ENCODE assay signal across 20 cellular contexts in genomic region chr7:119270644-119271043, GRCh38.
DNase-seq lines count a peak whose midpoint lies in the region; ATAC-seq and TF ChIP-seq lines count a peak whose summit lies in the region.
"Had no signal": no experiment of that assay in that cellular context is flagged by ENCODE, and none has a peak within 500 bp of the region (broad histone marks: within the 10 kb centered on the region; RNA-seq: fewer than 3 reads in every experiment).

No MANE protein-coding gene starts in this region.

- intact Hi-C loops in mammary epithelial cell (cut with micrococcal nuclease): loop anchor here (5.0 kb wide), 2 partner anchors 1002 to 1287 kb away; partner anchors contain the start of gene KCND2
- intact Hi-C loops in breast epithelium (cut with DNase I; ENCODE audit: low total_unique reads): no loop called here
- intact Hi-C loops in Calu3 (cut with micrococcal nuclease; ENCODE audit: unreplicated experiment): loop anchor here (1.0 to 10.0 kb wide), 5 partner anchors 212 to 1284 kb away; partner anchors contain the start of gene KCND2
- intact Hi-C loops in vagina (cut with DNase I): no loop called here

- no peak overlapping the region for H3K27ac Mint-ChIP-seq in Calu3 (ENCODE audit: unreplicated experiment)
- H3K27ac Mint-ChIP-seq: activated naive CD4-positive, alpha-beta T cell treated with anti-CD3 and anti-CD28 coated beads, Interleukin-2, amount 50 U/mL, for 24 hours; activated T-cell treated with anti-CD3 and anti-CD28 coated beads, Interleukin-2, amount 50 U/mL, for 72 hours; endodermal cell; memory B cell had no signal

- no peak overlapping the region for H3K9ac ChIP-seq in mammary epithelial cell (ENCODE audit: insufficient read depth, low read length)
- H3K9ac ChIP-seq in MM.1S (ENCODE audit: low read length): no peak overlapping the region

- in situ Hi-C loops in mammary epithelial cell (cut with MboI; ENCODE audit: low sequenced_read_pairs in 2 of 2): loop anchor here in 1 of 2 donors (25.0 kb wide), 2 partner anchors 992 to 1292 kb away; partner anchors contain the start of gene KCND2

- H2AFZ ChIP-seq in mammary epithelial cell (ENCODE audit: low read depth, low read length): peak overlapping the region; percentile 66
- peak overlapping the region; percentile 7; the same call in 1 of the 2 replicates for H2AFZ ChIP-seq in MM.1S (ENCODE audit: low read length)
- H2AFZ ChIP-seq: hepatocyte had no signal

- no peaks in the 10 kb centered on the region for H3K9me3 ChIP-seq in mammary epithelial cell (replicated peaks; ENCODE audit: insufficient read depth, low read length)
- H3K9me3 ChIP-seq in breast epithelium: no peaks in the 10 kb centered on the region
- no peaks in the 10 kb centered on the region for H3K9me3 ChIP-seq in MM.1S (replicated peaks; ENCODE audit: insufficient read depth, low read length)
- no peaks in the 10 kb centered on the region for H3K9me3 ChIP-seq in vagina
- H3K9me3 ChIP-seq: BE2C, ovary, sigmoid colon, transverse colon had no signal

- TF ChIP-seq CTCF in mammary epithelial cell (conservative IDR thresholded peaks at IDR 0.05 in 1 of 2, IDR thresholded peaks at IDR 0.05 in 1 of 2; ENCODE audit: extremely low read depth in 1 of 2, insufficient read depth in 1 of 2, low read depth in 1 of 2, low read length in 2 of 2) (no peak), breast epithelium (IDR thresholded peaks at IDR 0.05) (no peak), MM.1S (IDR thresholded peaks at IDR 0.05; ENCODE audit: low read length) (no peak), foreskin keratinocyte (conservative IDR thresholded peaks at IDR 0.05) (no peak), Calu3 (IDR thresholded peaks at IDR 0.05; ENCODE audit: unreplicated experiment) (no peak), vagina (IDR thresholded peaks at IDR 0.05) (no peak)

- H3K9me3 Mint-ChIP-seq in Calu3 (ENCODE audit: low read depth, unreplicated experiment): no peaks in the 10 kb centered on the region
- H3K9me3 Mint-ChIP-seq: endodermal cell had no signal

- no TSS peak for BruUV-seq in mammary epithelial cell (replicated peaks; lab: Mats Ljungman, UMichigan)
- BruUV-seq in Calu3 (replicated peaks; lab: Mats Ljungman, UMichigan): no TSS peak

- H3K9me2 ChIP-seq in MM.1S (replicated peaks; ENCODE audit: insufficient read depth, low read length): no peaks in the 10 kb centered on the region

- ATAC-seq in foreskin keratinocyte (peak; percentile 71), HG03342 (IDR thresholded peaks at IDR 0.05; ENCODE audit: unreplicated experiment) (no peak)
- ATAC-seq: stimulated activated naive CD8-positive, alpha-beta T cell treated with anti-CD3 and anti-CD28 coated beads, Interleukin-15, Interleukin-2, amounts not matched to agents 100 U/mL and 50 U/mL, for 24 hours had no signal

- peaks cover 14% of the 10 kb centered on the region for H3K4me1 Mint-ChIP-seq in Calu3 (ENCODE audit: low read depth, unreplicated experiment)
- H3K4me1 Mint-ChIP-seq: activated naive CD4-positive, alpha-beta T cell treated with anti-CD3 and anti-CD28 coated beads, Interleukin-2, amount 50 U/mL, for 24 hours; endodermal cell; memory B cell; naive B cell had no signal

- H3K4me2 ChIP-seq in mammary epithelial cell (ENCODE audit: insufficient read depth, low read depth, low read length) (no peak overlapping the region), MM.1S (ENCODE audit: low read depth, low read length) (no peak overlapping the region)
- H3K4me2 ChIP-seq: hepatocyte had no signal

- no peak overlapping the region for H3K4me3 ChIP-seq in mammary epithelial cell (replicated peaks in 1 of 3; ENCODE audit: insufficient read depth in 1 of 3, low read depth in 2 of 3, low read length in 3 of 3)
- H3K4me3 ChIP-seq in breast epithelium: no peak overlapping the region
- no peak overlapping the region for H3K4me3 ChIP-seq in MM.1S (ENCODE audit: low read length)
- H3K4me3 ChIP-seq in vagina: no peak overlapping the region
- H3K4me3 ChIP-seq: hepatocyte, ovary, sigmoid colon, transverse colon had no signal

- H3K36me3 ChIP-seq in mammary epithelial cell (ENCODE audit: insufficient read depth, low read length) (no peaks in the 10 kb centered on the region), breast epithelium (no peaks in the 10 kb centered on the region), MM.1S (replicated peaks; ENCODE audit: insufficient read depth, low read length) (no peaks in the 10 kb centered on the region), vagina (no peaks in the 10 kb centered on the region)
- H3K36me3 ChIP-seq: BE2C, ovary, sigmoid colon, transverse colon had no signal

- H3K79me2 ChIP-seq in mammary epithelial cell (ENCODE audit: insufficient read depth, low read length): no peaks in the 10 kb centered on the region
- H3K79me2 ChIP-seq in MM.1S (ENCODE audit: low read length): no peaks in the 10 kb centered on the region
- H3K79me2 ChIP-seq: hepatocyte had no signal

- H3K4me3 Mint-ChIP-seq in Calu3 (ENCODE audit: low read depth, unreplicated experiment): no peak overlapping the region
- H3K4me3 Mint-ChIP-seq: activated naive CD4-positive, alpha-beta T cell treated with anti-CD3 and anti-CD28 coated beads, Interleukin-2, amount 50 U/mL, for 24 hours; activated T-cell treated with anti-CD3 and anti-CD28 coated beads, Interleukin-2, amount 50 U/mL, for 72 hours; endodermal cell; memory B cell; naive B cell had no signal

- no peaks in the 10 kb centered on the region for H3F3A ChIP-seq in MM.1S (ENCODE audit: insufficient read depth, low read length)

- WGBS in mammary epithelial cell (ENCODE audit: low coverage, missing lambda C conversion rate): 52% methylated on average over 2 of the region's 6 CpGs

- H3K27ac ChIP-seq in mammary epithelial cell (ENCODE audit: insufficient read depth, low read depth, low read length) (no peak overlapping the region), breast epithelium (no peak overlapping the region), MM.1S (ENCODE audit: low read length) (no peak overlapping the region), foreskin keratinocyte (no peak overlapping the region), vagina (no peak overlapping the region)
- H3K27ac ChIP-seq: hepatocyte, ovary, sigmoid colon, transverse colon had no signal

- TF ChIP-seq POLR2A in breast epithelium (IDR thresholded peaks at IDR 0.05) (no peak), vagina (IDR thresholded peaks at IDR 0.05) (no peak)

- H3K27me3 ChIP-seq in mammary epithelial cell (ENCODE audit: insufficient read depth, low read length) (no peaks in the 10 kb centered on the region), breast epithelium (no peaks in the 10 kb centered on the region), MM.1S (replicated peaks; ENCODE audit: insufficient read depth, low read length) (no peaks in the 10 kb centered on the region), foreskin keratinocyte (no peaks in the 10 kb centered on the region), vagina (no peaks in the 10 kb centered on the region)
- H3K27me3 ChIP-seq: BE2C, hepatocyte, ovary, sigmoid colon, transverse colon had no signal

- H4K20me1 ChIP-seq in mammary epithelial cell (ENCODE audit: insufficient read depth, low read length) (no peaks in the 10 kb centered on the region), MM.1S (ENCODE audit: insufficient read depth, low read length) (no peaks in the 10 kb centered on the region)

- H3K36me3 Mint-ChIP-seq in Calu3 (ENCODE audit: insufficient read depth, unreplicated experiment): no peaks in the 10 kb centered on the region
- H3K36me3 Mint-ChIP-seq: activated naive CD4-positive, alpha-beta T cell treated with anti-CD3 and anti-CD28 coated beads, Interleukin-2, amount 50 U/mL, for 24 hours; memory B cell; naive B cell had no signal

- dilution Hi-C loops in mammary epithelial cell (cut with HindIII; ENCODE audit: low sequenced_read_pairs): no loop called here

- peaks cover 6% of the 10 kb centered on the region for H3K4me1 ChIP-seq in mammary epithelial cell (ENCODE audit: insufficient read depth, low read length)
- no peaks in the 10 kb centered on the region for H3K4me1 ChIP-seq in breast epithelium
- H3K4me1 ChIP-seq in MM.1S (ENCODE audit: low read length): no peaks in the 10 kb centered on the region
- H3K4me1 ChIP-seq in foreskin keratinocyte: no peaks in the 10 kb centered on the region
- no peaks in the 10 kb centered on the region for H3K4me1 ChIP-seq in vagina
- H3K4me1 ChIP-seq: BE2C, sigmoid colon, transverse colon had no signal

- CTCF ChIA-PET in mammary epithelial cell (lab: Charles Lee; ENCODE audit: low non-redundant PET): no interaction called here
- CTCF ChIA-PET in Calu3 (lab: Charles Lee): no interaction called here

- DNase-seq in mammary epithelial cell (peak; percentile 6), breast epithelium (ENCODE audit: low spot score in 2 of 2) (no peak), MM.1S (no peak), foreskin keratinocyte (peak; percentile 60 to 81), activated gamma-delta T cell treated with Interleukin-2 at 50 U/mL for 16 hours (no peak), Calu3 (no peak), vagina (ENCODE audit: extremely low spot score in 2 of 2) (no peak)
- DNase-seq: activated CD4-positive, CD25-positive, alpha-beta regulatory T cell treated with anti-CD3 and anti-CD28 coated beads, Interleukin-2, amount 50 U/mL, for 72 hours had no signal

- H3K27me3 Mint-ChIP-seq in Calu3 (ENCODE audit: unreplicated experiment): no peaks in the 10 kb centered on the region
- H3K27me3 Mint-ChIP-seq: activated naive CD4-positive, alpha-beta T cell treated with anti-CD3 and anti-CD28 coated beads, Interleukin-2, amount 50 U/mL, for 24 hours; memory B cell; naive B cell had no signal

Comparison
In these comparisons a context has a peak if more than half of its experiments do, and no peak if none do; other contexts are left out.
1. DNase-seq: peak in mammary epithelial cell (single experiment) and foreskin keratinocyte (2 of 2); none in breast epithelium (0 of 2), MM.1S (single experiment), activated gamma-delta T cell treated with Interleukin-2 at 50 U/mL for 16 hours (single experiment), Calu3 (single experiment) and vagina (0 of 2).
2. intact Hi-C loops: an anchor here in mammary epithelial cell (5.0 kb wide) and Calu3 (1.0 to 10.0 kb wide); none called in breast epithelium and vagina.